In genomic region chr4:112060212-112060611, GRCh38 we compare ENCODE assay signal across 10 cellular contexts.
DNase-seq lines count a peak whose midpoint lies in the region; ATAC-seq, FAIRE-seq and TF ChIP-seq lines count a peak whose summit lies in the region.
"Had no signal": no experiment of that assay in that cellular context is flagged by ENCODE, and none has a peak within 500 bp of the region (broad histone marks: within the 10 kb centered on the region; RNA-seq: fewer than 3 reads in every experiment).

No MANE protein-coding gene starts in this region.

- TF ChIP-seq CTCF in HL-60 (IDR thresholded peaks at IDR 0.05; ENCODE audit: insufficient read depth, low read length) (peak; percentile 26), HepG2 (CRISPR knock-in tag; IDR thresholded peaks at IDR 0.05) (peak; percentile 28)

- no peak overlapping the region for H3K4me2 ChIP-seq in HepG2 (ENCODE audit: low read depth, low read length)

- no peaks in the 10 kb centered on the region for H3K4me1 ChIP-seq in HepG2 (ENCODE audit: insufficient read depth, low read length)

- H3K27ac ChIP-seq in HL-60 (replicated peaks) (no peak overlapping the region), HepG2 (ENCODE audit: extremely low read length, insufficient read depth, low read length) (no peak overlapping the region)

- FAIRE-seq in HepG2 (lab: Jason Lieb, UNC) = no peak

- no peak for TF ChIP-seq RAD21 in HepG2 (CRISPR knock-in tag; IDR thresholded peaks at IDR 0.05)

- no TSS peak for BruUV-seq in HepG2 (replicated peaks; lab: Mats Ljungman, UMichigan)

- intact Hi-C loops in HepG2 (cut with micrococcal nuclease; ENCODE audit: unreplicated experiment) = no loop called here

- H3K27me3 ChIP-seq in HL-60 (ENCODE audit: insufficient read depth, poor library complexity, severe bottlenecking) (no peaks in the 10 kb centered on the region), HepG2 (ENCODE audit: control insufficient read depth in 1 of 2, insufficient read depth in 2 of 2, low read length in 2 of 2) (no peaks in the 10 kb centered on the region)

- in situ Hi-C loops in HepG2 (cut with HindIII; ENCODE audit: extremely low pct_ligation_motif_present, low pct_unique_long_range_greater_than_20kb) = no loop called here

- H3K4me3 ChIP-seq in HL-60 (replicated peaks; ENCODE audit: insufficient read depth, low read length) = no peak overlapping the region
- no peak overlapping the region for H3K4me3 ChIP-seq in HepG2 (replicated peaks in 1 of 3; ENCODE audit: insufficient read depth in 1 of 3, low read depth in 2 of 3, low read length in 3 of 3)

- TF ChIP-seq POLR2A in HepG2 (IDR thresholded peaks at IDR 0.05; ENCODE audit: insufficient read depth in 1 of 2, low read depth in 2 of 2, low read length in 2 of 2) = no peak

- no peak overlapping the region for H3K9ac ChIP-seq in HepG2 (ENCODE audit: insufficient read depth, low read depth, low read length)

- peaks cover 6% of the 10 kb centered on the region for H3K4me1 Mint-ChIP-seq in activated CD8-positive, alpha-beta memory T cell treated with anti-CD3 and anti-CD28 coated beads, Interleukin-2, amount 10 ng/mL, durations not matched to agents 7 days and 5 days
- H3K4me1 Mint-ChIP-seq: activated CD4-positive, alpha-beta memory T cell treated with anti-CD3 and anti-CD28 coated beads, Interleukin-2, amount 10 ng/mL, durations not matched to agents 7 days and 5 days had no signal

- peak; percentile 47; the same call in 2 of the 3 replicates for ATAC-seq in HepG2
- no peak for ATAC-seq in activated naive CD4-positive, alpha-beta T cell treated with anti-CD3 and anti-CD28 coated beads, Interleukin-2, amount 50 U/mL, for 72 hours
- no peak for ATAC-seq in activated CD8-positive, alpha-beta memory T cell treated with anti-CD3 and anti-CD28 coated beads, Interleukin-2, amount 10 ng/mL, durations not matched to agents 7 days and 5 days
- ATAC-seq: left cardiac atrium had no signal

- H3K79me2 ChIP-seq in HepG2 (ENCODE audit: insufficient read depth, low read length) = no peaks in the 10 kb centered on the region

- H4K20me1 ChIP-seq in HepG2 (ENCODE audit: insufficient read depth, low read length) = no peaks in the 10 kb centered on the region

- POLR2A ChIA-PET in HepG2 (lab: Yijun Ruan, JAX) = no interaction called here

- H3K27ac Mint-ChIP-seq in activated naive CD4-positive, alpha-beta T cell treated with anti-CD3 and anti-CD28 coated beads, Interleukin-2, amount 50 U/mL, for 72 hours = no peak overlapping the region
- no peak overlapping the region for H3K27ac Mint-ChIP-seq in activated CD8-positive, alpha-beta memory T cell treated with anti-CD3 and anti-CD28 coated beads, Interleukin-2, amount 10 ng/mL, durations not matched to agents 7 days and 5 days
- H3K27ac Mint-ChIP-seq: activated CD4-positive, alpha-beta memory T cell treated with anti-CD3 and anti-CD28 coated beads, Interleukin-2, amount 10 ng/mL, durations not matched to agents 7 days and 5 days had no signal

- peaks cover 7% of the 10 kb centered on the region for H3K27me3 Mint-ChIP-seq in activated CD8-positive, alpha-beta memory T cell treated with anti-CD3 and anti-CD28 coated beads, Interleukin-2, amount 10 ng/mL, durations not matched to agents 7 days and 5 days

- H3K4me3 Mint-ChIP-seq in activated CD8-positive, alpha-beta memory T cell treated with anti-CD3 and anti-CD28 coated beads, Interleukin-2, amount 10 ng/mL, durations not matched to agents 7 days and 5 days = no peak overlapping the region
- H3K4me3 Mint-ChIP-seq: activated CD4-positive, alpha-beta memory T cell treated with anti-CD3 and anti-CD28 coated beads, Interleukin-2, amount 10 ng/mL, durations not matched to agents 7 days and 5 days had no signal

- TF ChIP-seq EP300 in HepG2 (IDR thresholded peaks at IDR 0.05; ENCODE audit: low read depth in 2 of 2, low read length in 2 of 2) (no peak), HepG2 (CRISPR knock-in tag; IDR thresholded peaks at IDR 0.05; ENCODE audit: borderline replicate concordance) (no peak)

- H3K36me3 Mint-ChIP-seq in activated naive CD4-positive, alpha-beta T cell treated with anti-CD3 and anti-CD28 coated beads, Interleukin-2, amount 50 U/mL, for 72 hours = no peaks in the 10 kb centered on the region
- no peaks in the 10 kb centered on the region for H3K36me3 Mint-ChIP-seq in activated CD8-positive, alpha-beta memory T cell treated with anti-CD3 and anti-CD28 coated beads, Interleukin-2, amount 10 ng/mL, durations not matched to agents 7 days and 5 days

- H3K9me3 ChIP-seq in HepG2 (ENCODE audit: low read length) = no peaks in the 10 kb centered on the region

- CTCF ChIA-PET in HepG2 (lab: Yijun Ruan, JAX; ENCODE audit: low intra/inter-chr PET ratio, low total read pairs) = interaction anchor here (1.3 kb wide), 1 partner anchor 116 kb away, joined by 3 read pairs; no protein-coding TSS in a partner anchor
- CTCF ChIA-PET in activated CD8-positive, alpha-beta memory T cell treated with anti-CD3 and anti-CD28 coated beads, Interleukin-2, amount 10 ng/mL, durations not matched to agents 7 days and 5 days (lab: Charles Lee) = interaction anchor here (1.8 kb wide), 1 partner anchor 464 kb away, joined by 5 read pairs; no protein-coding TSS in a partner anchor

- no peak overlapping the region for H2AFZ ChIP-seq in HepG2 (ENCODE audit: low read length)

- no peaks in the 10 kb centered on the region for H3K36me3 ChIP-seq in HepG2 (replicated peaks in 1 of 2; ENCODE audit: control insufficient read depth in 1 of 2, insufficient read depth in 2 of 2, low read length in 2 of 2)

- DNase-seq in EH (ENCODE audit: low read depth) (peak; percentile 20), HL-60 (ENCODE audit: low read depth in 1 of 2, low spot score in 1 of 2) (no peak), SW480 (ENCODE audit: low spot score) (peak; percentile 2), HepG2 (ENCODE audit: low spot score) (peak; percentile 7), GM19240 (ENCODE audit: insufficient read length, low spot score) (no peak), activated T-cell treated with anti-CD3 and anti-CD28 coated beads for 4 hours (no peak)
- DNase-seq in activated naive CD4-positive, alpha-beta T cell treated with anti-CD3 and anti-CD28 coated beads, Interleukin-2, amount 50 U/mL, for 72 hours (ENCODE audit: low spot score in 2 of 2) = no peak
- DNase-seq in activated CD8-positive, alpha-beta memory T cell treated with anti-CD3 and anti-CD28 coated beads, Interleukin-2, amount 10 ng/mL, durations not matched to agents 7 days and 5 days = no peak
- DNase-seq: activated CD4-positive, alpha-beta memory T cell treated with anti-CD3 and anti-CD28 coated beads, Interleukin-2, amount 10 ng/mL, durations not matched to agents 7 days and 5 days; left cardiac atrium had no signal

- H3K9me3 Mint-ChIP-seq in activated naive CD4-positive, alpha-beta T cell treated with anti-CD3 and anti-CD28 coated beads, Interleukin-2, amount 50 U/mL, for 72 hours = no peaks in the 10 kb centered on the region
- no peaks in the 10 kb centered on the region for H3K9me3 Mint-ChIP-seq in activated CD8-positive, alpha-beta memory T cell treated with anti-CD3 and anti-CD28 coated beads, Interleukin-2, amount 10 ng/mL, durations not matched to agents 7 days and 5 days (ENCODE audit: low read depth)
- H3K9me3 Mint-ChIP-seq: activated CD4-positive, alpha-beta memory T cell treated with anti-CD3 and anti-CD28 coated beads, Interleukin-2, amount 10 ng/mL, durations not matched to agents 7 days and 5 days had no signal

TF ChIP-seq in HepG2, 621 proteins besides CTCF, POLR2A, EP300 and RAD21:
- TF ChIP-seq STAG1 (CRISPR knock-in tag; IDR thresholded peaks at IDR 0.05) (peak; percentile 38), YEATS4 (CRISPR knock-in tag; IDR thresholded peaks at IDR 0.05; ENCODE audit: borderline replicate concordance) (no peak)

Comparison
In these comparisons a context has a peak if more than half of its experiments do, and no peak if none do; other contexts are left out.
1. DNase-seq: peak in EH (single experiment), SW480 (single experiment) and HepG2 (single experiment); none in HL-60 (0 of 2), activated naive CD4-positive, alpha-beta T cell treated with anti-CD3 and anti-CD28 coated beads, Interleukin-2, amount 50 U/mL, for 72 hours (0 of 2), GM19240 (single experiment), activated T-cell treated with anti-CD3 and anti-CD28 coated beads for 4 hours (single experiment) and activated CD8-positive, alpha-beta memory T cell treated with anti-CD3 and anti-CD28 coated beads, Interleukin-2, amount 10 ng/mL, durations not matched to agents 7 days and 5 days (single experiment).